ENCODE assay signal across 11 cellular contexts in the genomic region with DNA sequence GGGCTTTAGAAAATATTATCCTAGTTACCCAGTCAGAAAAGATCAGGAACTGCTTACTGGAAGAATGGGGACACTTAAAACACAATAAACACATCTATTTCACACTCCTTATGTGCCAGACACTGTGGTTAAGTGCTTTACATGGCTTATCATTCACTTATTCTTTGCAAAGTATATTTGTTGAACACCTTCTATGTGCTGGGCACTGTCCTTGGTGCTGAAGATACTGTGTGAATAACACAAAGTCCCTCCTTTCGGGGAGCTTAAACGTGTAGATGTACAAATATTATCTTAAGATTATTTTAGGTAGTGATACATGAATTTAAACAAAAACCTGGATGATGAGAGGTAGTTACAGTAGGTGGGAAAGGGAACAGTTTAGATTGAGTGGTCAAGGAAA.
DNase-seq lines count a peak whose midpoint lies in the region; ATAC-seq and TF ChIP-seq lines count a peak whose summit lies in the region.
"Had no signal": no experiment of that assay in that cellular context is flagged by ENCODE, and none has a peak within 500 bp of the region (broad histone marks: within the 10 kb centered on the region; RNA-seq: fewer than 3 reads in every experiment).

No MANE protein-coding gene starts in this region.

- WGBS in GM23248 (ENCODE audit: low coverage in 1 of 2, low lambda C conversion rate in 2 of 2, missing lambda C conversion rate in 2 of 2), 2 experiments = 55 to 56% methylated on average over 2 of the region's 2 CpGs

- CTCF ChIA-PET in WTC11 (lab: Charles Lee) = no interaction called here

- no peaks in the 10 kb centered on the region for H3K9me2 ChIP-seq in GM23248 (ENCODE audit: insufficient read depth)

- peaks cover 25% of the 10 kb centered on the region for H3F3A ChIP-seq in GM23248 (ENCODE audit: insufficient read depth)

- H3K27me3 Mint-ChIP-seq in WTC11 (ENCODE audit: low read depth) = no peaks in the 10 kb centered on the region

- H4K20me1 ChIP-seq in GM23248 (ENCODE audit: insufficient read depth) = no peaks in the 10 kb centered on the region

- no peaks in the 10 kb centered on the region for H3K36me3 ChIP-seq in GM23248 (ENCODE audit: low read depth)

- no peaks in the 10 kb centered on the region for H3K79me2 ChIP-seq in GM23248 (ENCODE audit: insufficient read depth)

- POLR2A ChIA-PET in WTC11 (lab: Charles Lee) = no interaction called here

- DNase-seq in A172 (ENCODE audit: low spot score) (peak; percentile 11), GM23248 (peak; percentile 77), RKO (ENCODE audit: low spot score) (peak; percentile 43), erythroblast (lab: John Stamatoyannopoulos, UW) (peak; percentile 10 to 12), WTC11 (ENCODE audit: low spot score) (no peak)
- DNase-seq: aorta; CD4-positive, alpha-beta T cell; NCI-H2171 had no signal

- H3K27me3 ChIP-seq in GM23248 (replicated peaks; ENCODE audit: insufficient read depth) = no peaks in the 10 kb centered on the region

- ATAC-seq in GM18505 (IDR thresholded peaks at IDR 0.05; ENCODE audit: unreplicated experiment) (no peak), WTC11 (no peak; the same call in 1 of the 2 replicates), HG03159 (IDR thresholded peaks at IDR 0.05; ENCODE audit: unreplicated experiment) (no peak), GM21723 (IDR thresholded peaks at IDR 0.05; ENCODE audit: unreplicated experiment) (no peak)

- peaks cover 27% of the 10 kb centered on the region for H3K4me1 ChIP-seq in GM23248 (ENCODE audit: insufficient read depth)

- H2AFZ ChIP-seq in GM23248 = no peak overlapping the region

- peaks cover 7% of the 10 kb centered on the region for H3K9me3 Mint-ChIP-seq in WTC11

- H3K9ac ChIP-seq in GM23248 = no peak overlapping the region

- peaks cover 14% of the 10 kb centered on the region for H3K4me1 Mint-ChIP-seq in WTC11

- TF ChIP-seq POLR2A in erythroblast (IDR thresholded peaks at IDR 0.05; ENCODE audit: low read length) (no peak), GM18505 (IDR thresholded peaks at IDR 0.05; ENCODE audit: borderline replicate concordance, extremely low read depth, insufficient read depth, insufficient read length) (no peak)

- no peaks in the 10 kb centered on the region for H3K9me3 ChIP-seq in GM23248 (ENCODE audit: low read depth)

- TF ChIP-seq CTCF in WTC11 (IDR thresholded peaks at IDR 0.05) = no peak

- H3K27ac ChIP-seq in GM23248 = no peak overlapping the region

- in situ Hi-C loops in GM23248 (cut with MboI) = no loop called here

- no peak overlapping the region for H3K27ac Mint-ChIP-seq in WTC11
- H3K27ac Mint-ChIP-seq: CD4-positive, alpha-beta T cell had no signal

- H3K36me3 Mint-ChIP-seq in WTC11 = peaks cover 4% of the 10 kb centered on the region; the same call in 1 of the 2 replicates

- H3K4me2 ChIP-seq in GM23248 (ENCODE audit: unreplicated experiment) = no peak overlapping the region

- no peak overlapping the region for H3K4me3 Mint-ChIP-seq in WTC11
- H3K4me3 Mint-ChIP-seq: CD4-positive, alpha-beta T cell had no signal

- H3K4me3 ChIP-seq in GM23248 = no peak overlapping the region

TF ChIP-seq in WTC11, 78 proteins besides CTCF, POLR2A, EP300 and RAD21:
- TF ChIP-seq TEAD4 (CRISPR knock-in tag; IDR thresholded peaks at IDR 0.05) (no peak), SOX15 (CRISPR knock-in tag; IDR thresholded peaks at IDR 0.05) (no peak), JAZF1 (CRISPR knock-in tag; IDR thresholded peaks at IDR 0.05) (no peak), HMGXB4 (CRISPR knock-in tag; IDR thresholded peaks at IDR 0.05) (no peak), RORB (CRISPR knock-in tag; IDR thresholded peaks at IDR 0.05) (no peak), ZNF512 (CRISPR knock-in tag; IDR thresholded peaks at IDR 0.05; ENCODE audit: borderline replicate concordance) (no peak), ZNF263 (CRISPR knock-in tag; IDR thresholded peaks at IDR 0.05; ENCODE audit: low read depth) (no peak), MXD4 (CRISPR knock-in tag; IDR thresholded peaks at IDR 0.05; ENCODE audit: borderline replicate concordance) (no peak)
- TF ChIP-seq, protein P1, sequence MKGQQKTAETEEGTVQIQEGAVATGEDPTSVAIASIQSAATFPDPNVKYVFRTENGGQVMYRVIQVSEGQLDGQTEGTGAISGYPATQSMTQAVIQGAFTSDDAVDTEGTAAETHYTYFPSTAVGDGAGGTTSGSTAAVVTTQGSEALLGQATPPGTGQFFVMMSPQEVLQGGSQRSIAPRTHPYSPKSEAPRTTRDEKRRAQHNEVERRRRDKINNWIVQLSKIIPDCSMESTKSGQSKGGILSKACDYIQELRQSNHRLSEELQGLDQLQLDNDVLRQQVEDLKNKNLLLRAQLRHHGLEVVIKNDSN (CRISPR knock-in tag; IDR thresholded peaks at IDR 0.05) = no peak
TF ChIP-seq in WTC11: peak in this region for 0.
